ENCODE assay signal across 20 cellular contexts in genomic region chr11:25953015-25953414, GRCh38.
"Had no signal": no experiment of that assay in that cellular context is flagged by ENCODE, and none has a peak within 500 bp of the region (broad histone marks: within the 10 kb centered on the region; RNA-seq: fewer than 3 reads in every experiment).

No MANE protein-coding gene starts in this region.

- H3K27ac ChIP-seq: HL-60, SJCRH30 had no signal

- H3K9me3 ChIP-seq: SJCRH30 had no signal

- DNase-seq: KBM-7, MV-4-11, NCI-H1048, NCI-H1105, NCI-H1417, NCI-H1436 treated with DMSO at 0.1 percent for 48 hours, NCI-H1694, NCI-H187 treated with DMSO at 0.1 percent for 48 hours, NCI-H2029 treated with DMSO at 0.1 percent for 48 hours, NCI-H2171 treated with DMSO at 0.1 percent for 48 hours, NCI-H2227 treated with DMSO at 0.1 percent for 48 hours, NCI-H524, NCI-H526 treated with DMSO at 0.1 percent for 48 hours, NCI-H748 treated with DMSO at 0.1 percent for 48 hours, SHP77 treated with DMSO at 0.1 percent for 48 hours, SJCRH30 had no signal

- ATAC-seq: Panc1, Right ventricle myocardium inferior, SK-N-SH treated with all-trans-retinoic acid at 6 μM for 48 hours had no signal

- H3K27me3 ChIP-seq: SJCRH30 had no signal

- H3K36me3 ChIP-seq: SJCRH30 had no signal

- H3K4me3 ChIP-seq: SJCRH30 had no signal
